8 cellular contexts compared by ENCODE assay signal in the genomic region with DNA sequence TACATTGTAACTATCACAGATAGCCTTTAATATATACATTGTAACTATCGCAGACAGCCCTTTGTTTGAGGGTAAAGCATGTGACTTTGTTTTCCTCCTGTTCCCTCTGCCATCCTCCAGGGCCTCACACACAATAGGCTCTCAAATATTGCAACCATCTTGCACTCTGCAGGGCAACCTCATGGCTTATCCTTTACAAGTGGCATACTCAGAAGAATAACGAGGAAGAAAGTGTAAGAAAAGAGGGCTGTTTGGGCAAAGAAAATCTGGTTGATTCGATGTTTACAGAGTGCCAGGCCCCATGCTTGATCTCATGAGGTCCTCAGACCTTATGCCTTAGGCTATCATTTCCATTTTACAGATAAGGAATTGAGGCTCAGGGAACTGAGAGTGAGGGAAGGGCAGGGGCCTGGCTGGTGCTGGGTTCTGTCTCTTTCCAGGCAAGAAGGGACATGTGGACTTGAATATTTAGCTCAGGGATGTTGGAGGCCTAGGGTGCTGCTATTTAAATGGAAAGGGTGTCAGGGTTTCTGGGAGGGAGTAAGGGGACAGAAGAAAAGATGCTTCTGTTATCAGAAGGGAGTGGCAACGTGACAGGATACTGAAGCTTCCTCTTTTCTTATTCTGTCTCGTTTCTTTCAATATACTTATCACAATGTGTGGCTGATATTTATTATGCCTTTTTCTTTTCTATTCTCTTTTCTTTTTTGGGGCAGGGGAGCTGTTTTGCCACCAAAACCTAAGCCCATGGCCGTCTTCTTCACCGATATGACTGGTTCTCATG. TPM values are rescaled to one million over a fixed set of nuclear protein-coding genes. Genes with fewer than 3 reads are reported as not detected.
DNase-seq lines count a peak whose midpoint lies in the region; ATAC-seq, FAIRE-seq and TF ChIP-seq lines count a peak whose summit lies in the region.

No MANE protein-coding gene starts in this region.

- no peak for ATAC-seq in PC-3
- ATAC-seq in HG03571 (IDR thresholded peaks at IDR 0.05; ENCODE audit: unreplicated experiment): no peak
- ATAC-seq in HG03457 (IDR thresholded peaks at IDR 0.05; ENCODE audit: unreplicated experiment): no peak

- H3K9ac ChIP-seq in PC-3 (ENCODE audit: low read length) (peak overlapping the region; percentile 95), rectal smooth muscle tissue (ENCODE audit: low read length) (no peak overlapping the region)

- H3K4me1 ChIP-seq in PC-3 (ENCODE audit: insufficient read depth, low read length): peaks cover 27% of the 10 kb centered on the region
- peaks cover 5% of the 10 kb centered on the region for H3K4me1 ChIP-seq in rectal smooth muscle tissue (ENCODE audit: control insufficient read depth, insufficient read depth, low read length)

- no peak for TF ChIP-seq CTCF in PC-3 (conservative IDR thresholded peaks at IDR 0.05; ENCODE audit: low read depth, low read length)
- TF ChIP-seq CTCF in epithelial cell of proximal tubule (conservative IDR thresholded peaks at IDR 0.05; ENCODE audit: low read depth, low read length): no peak

- no peaks in the 10 kb centered on the region for H4K20me1 ChIP-seq in PC-3 (ENCODE audit: low read length)

- H3K79me2 ChIP-seq in PC-3 (ENCODE audit: low read length): peaks cover 50% of the 10 kb centered on the region

- H3K27me3 ChIP-seq in PC-3 (ENCODE audit: low read length) (no peaks in the 10 kb centered on the region), rectal smooth muscle tissue (ENCODE audit: control insufficient read depth, insufficient read depth, low read length) (peaks cover 3% of the 10 kb centered on the region)

- CTCF ChIA-PET in PC-3 (lab: Charles Lee): no interaction called here

- H3K4me3 ChIP-seq in PC-3 (ENCODE audit: low read length): peak overlapping the region; percentile 91
- peak overlapping the region; percentile 76 for H3K4me3 ChIP-seq in epithelial cell of proximal tubule (ENCODE audit: low read depth, low read length)
- peak overlapping the region; percentile 96 for H3K4me3 ChIP-seq in rectal smooth muscle tissue (ENCODE audit: low read length)

- no TSS peak for BruUV-seq in PC-3 (replicated peaks; lab: Mats Ljungman, UMichigan)

- H3K4me2 ChIP-seq in PC-3 (ENCODE audit: low read length): peak overlapping the region; percentile 99

- POLR2A ChIA-PET in PC-3 (lab: Charles Lee; ENCODE audit: unreplicated experiment): no interaction called here

- H3F3A ChIP-seq in PC-3 (ENCODE audit: low read length, unreplicated experiment): no peaks in the 10 kb centered on the region

- H3K9me2 ChIP-seq in PC-3 (replicated peaks; ENCODE audit: low read length): no peaks in the 10 kb centered on the region

- DNase-seq in GM19239 (ENCODE audit: insufficient read length, low spot score): no peak
- DNase-seq in PC-3: no peak
- DNase-seq in epithelial cell of proximal tubule (ENCODE audit: low read depth): no peak
- no peak for DNase-seq in SK-N-DZ (ENCODE audit: low spot score)
- no peak for DNase-seq in hippocampal formation (lab: John Stamatoyannopoulos, UW)

- H3K27ac ChIP-seq in PC-3 (ENCODE audit: low read length): no peak overlapping the region
- H3K27ac ChIP-seq in rectal smooth muscle tissue (ENCODE audit: low read depth, low read length): no peak overlapping the region

- no peaks in the 10 kb centered on the region for H3K9me3 ChIP-seq in PC-3 (ENCODE audit: low read length)

- H3K36me3 ChIP-seq in PC-3 (ENCODE audit: low read depth, low read length) (no peaks in the 10 kb centered on the region), rectal smooth muscle tissue (ENCODE audit: control insufficient read depth, insufficient read depth, low read length) (no peaks in the 10 kb centered on the region)

- intact Hi-C loops in PC-3 (cut with micrococcal nuclease): no loop called here

- FAIRE-seq in GM19239 (lab: Jason Lieb, UNC): peak; percentile 57

- H2AFZ ChIP-seq in PC-3 (ENCODE audit: low read length): peak overlapping the region; percentile 84; the same call in 1 of the 2 replicates

RNA-seq across cellular contexts. Expression of a gene that starts 1.1 kb away (rescaled TPM):
- total RNA-seq in PC-3 (2014; rRNA removed) (26.6 and 34.5 TPM in 2 replicates), epithelial cell of proximal tubule (40.8 and 51.7 TPM in 2 replicates)
- polyA plus RNA-seq in SK-N-DZ (2014; cell fraction: cytosol; rRNA removed): 66.0 and 68.8 TPM in 2 replicates
- 36.1 and 38.8 TPM in 2 replicates for polyA plus RNA-seq in SK-N-DZ (2014; cell fraction: nucleus; rRNA removed)

RNA-seq across cellular contexts. Expression of a gene that starts 30.6 kb away (rescaled TPM):
- total RNA-seq in PC-3 (2014; rRNA removed): 0.29 and 0.36 TPM in 2 replicates
- total RNA-seq in epithelial cell of proximal tubule: 7.6 and 12.4 TPM in 2 replicates
- 6.3 and 8.1 TPM in 2 replicates for polyA plus RNA-seq in SK-N-DZ (2014; cell fraction: cytosol; rRNA removed)
- 8.0 and 11.0 TPM in 2 replicates for polyA plus RNA-seq in SK-N-DZ (2014; cell fraction: nucleus; rRNA removed)
